In the genomic region with DNA sequence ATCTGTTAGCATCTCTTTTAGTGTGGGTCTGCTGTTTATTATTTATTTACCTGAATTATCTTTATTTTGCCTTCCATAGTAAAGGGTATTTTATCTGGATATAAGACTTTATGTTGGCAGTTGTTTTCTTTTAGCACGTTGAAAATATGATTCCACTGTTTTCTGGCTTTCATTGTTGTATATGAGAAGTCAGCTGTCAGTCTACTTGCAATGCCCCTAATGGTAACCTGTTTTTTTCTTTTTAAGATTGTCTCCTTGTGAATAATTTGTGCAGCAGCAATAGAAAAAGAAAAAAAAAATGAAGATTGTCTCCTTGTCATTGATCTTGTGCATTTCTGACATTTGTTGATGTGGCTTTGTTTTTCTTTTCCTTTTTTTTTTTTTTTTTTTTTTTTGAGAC, we compare ENCODE assay signal across 21 cellular contexts.
"Had no signal": no experiment of that assay in that cellular context is flagged by ENCODE, and none has a peak within 500 bp of the region (broad histone marks: within the 10 kb centered on the region; RNA-seq: fewer than 3 reads in every experiment).

No MANE protein-coding gene starts in this region.

- H3K4me1 Mint-ChIP-seq: activated CD4-positive, alpha-beta T cell treated with anti-CD3 and anti-CD28 coated beads for 36 hours; mesothelial cell of epicardium had no signal

- ATAC-seq: activated CD4-positive, alpha-beta T cell treated with anti-CD3 and anti-CD28 coated beads for 36 hours; left cardiac atrium; naive thymus-derived CD4-positive, alpha-beta T cell; pancreas had no signal

- H3K9me3 ChIP-seq: pancreas, prostate gland had no signal

- H3K27me3 Mint-ChIP-seq: activated CD4-positive, alpha-beta T cell treated with anti-CD3 and anti-CD28 coated beads for 36 hours; activated naive CD8-positive, alpha-beta T cell had no signal

- H3K27ac ChIP-seq: epithelial cell of prostate, esophagus squamous epithelium, pancreas, prostate gland, transverse colon had no signal

- H3K36me3 ChIP-seq: pancreas, prostate gland, transverse colon had no signal

- H3K27ac Mint-ChIP-seq: activated CD4-positive, alpha-beta T cell treated with anti-CD3 and anti-CD28 coated beads for 36 hours; activated naive CD8-positive, alpha-beta T cell; mesothelial cell of epicardium; naive thymus-derived CD4-positive, alpha-beta T cell; T-helper 2 cell treated with Interferon-gamma antibody and Interleukin-4, amounts not matched to agents 5 μg/mL and 100 μg/mL, for 36 hours had no signal

- H3K4me3 Mint-ChIP-seq: activated CD4-positive, alpha-beta T cell treated with anti-CD3 and anti-CD28 coated beads for 36 hours; activated naive CD8-positive, alpha-beta T cell; mesothelial cell of epicardium; T-helper 2 cell treated with Interferon-gamma antibody and Interleukin-4, amounts not matched to agents 5 μg/mL and 100 μg/mL, for 36 hours had no signal

- H3K4me1 ChIP-seq: esophagus squamous epithelium, pancreas, prostate gland, transverse colon had no signal

- DNase-seq: activated CD4-positive, alpha-beta T cell treated with anti-CD3 and anti-CD28 coated beads for 36 hours; activated CD4-positive, alpha-beta T cell treated with anti-CD3 and anti-CD28 coated beads, Interleukin-2, amount 50 U/mL, for 4 hours; activated CD4-positive, CD25-positive, alpha-beta regulatory T cell; activated effector memory CD4-positive, alpha-beta T cell treated with Interleukin-2 at 50 U/mL for 16 hours; activated naive CD4-positive, alpha-beta T cell treated with Interleukin-2 at 50 U/mL for 16 hours; anterior cingulate cortex; effector CD8-positive, alpha-beta T cell; esophagus squamous epithelium; foreskin fibroblast; hippocampal formation; left cardiac atrium; naive thymus-derived CD4-positive, alpha-beta T cell; nucleus accumbens; pancreas; stimulated activated naive CD4-positive, alpha-beta T cell treated with Interleukin-2 at 50 U/mL for 16 hours; transverse colon had no signal

- H3K4me3 ChIP-seq: esophagus squamous epithelium, pancreas, prostate gland, transverse colon had no signal

- H3K27me3 ChIP-seq: esophagus squamous epithelium, pancreas, transverse colon had no signal
